Comparison of ENCODE assay signal across 8 cellular contexts in genomic region chr9:91001146-91001611, GRCh38.
A peak's percentile ranks its signal among the peaks of the same experiment; 100 is the strongest.
DNase-seq lines count a peak whose midpoint lies in the region; ATAC-seq, FAIRE-seq and TF ChIP-seq lines count a peak whose summit lies in the region.

No MANE protein-coding gene starts in this region.

- H3K79me2 ChIP-seq in endothelial cell of umbilical vein (ENCODE audit: control insufficient read depth, insufficient read depth, low read length) = no peaks in the 10 kb centered on the region
- H3K79me2 ChIP-seq in mesendoderm (ENCODE audit: control insufficient read depth, insufficient read depth, low read length) = no peaks in the 10 kb centered on the region
- no peaks in the 10 kb centered on the region for H3K79me2 ChIP-seq in osteoblast (ENCODE audit: insufficient read depth, low read length)

- no peaks in the 10 kb centered on the region for H4K20me1 ChIP-seq in endothelial cell of umbilical vein (replicated peaks; ENCODE audit: control insufficient read depth, extremely low read depth, insufficient read depth, low read length)
- no peaks in the 10 kb centered on the region for H4K20me1 ChIP-seq in osteoblast (ENCODE audit: insufficient read depth, low read length)

- no peak overlapping the region for H3K23ac ChIP-seq in mesendoderm (ENCODE audit: low read length)

- H3K9me3 ChIP-seq in endothelial cell of umbilical vein (replicated peaks; ENCODE audit: control insufficient read depth, insufficient read depth, low read length) (no peaks in the 10 kb centered on the region), stomach (no peaks in the 10 kb centered on the region), osteoblast (ENCODE audit: low read depth, low read length) (no peaks in the 10 kb centered on the region)

- H2BK15ac ChIP-seq in mesendoderm (replicated peaks; ENCODE audit: low read depth) = no peak overlapping the region

- H3K9me3 Mint-ChIP-seq in activated T-cell treated with anti-CD3 and anti-CD28 coated beads, Interleukin-2, amount 50 U/mL, for 4 hours = no peaks in the 10 kb centered on the region

- no peak overlapping the region for H3K18ac ChIP-seq in mesendoderm (ENCODE audit: low read length)

- no peak overlapping the region for H4K8ac ChIP-seq in mesendoderm (ENCODE audit: low read depth, low read length)

- no peak overlapping the region for H3K27ac ChIP-seq in endothelial cell of umbilical vein (ENCODE audit: insufficient read depth, low read depth, low read length)
- no peak overlapping the region for H3K27ac ChIP-seq in stomach
- no peak overlapping the region for H3K27ac ChIP-seq in mesendoderm (ENCODE audit: low read depth, low read length)
- no peak overlapping the region for H3K27ac ChIP-seq in osteoblast (ENCODE audit: low read depth, low read length)

- no peaks in the 10 kb centered on the region for H3K27me3 Mint-ChIP-seq in activated T-cell treated with anti-CD3 and anti-CD28 coated beads, Interleukin-2, amount 50 U/mL, for 4 hours (ENCODE audit: low read depth)

- H3K36me3 ChIP-seq in endothelial cell of umbilical vein (ENCODE audit: control insufficient read depth in 2 of 2, extremely low read depth in 1 of 2, insufficient read depth in 2 of 2, low read length in 2 of 2) = no peaks in the 10 kb centered on the region
- H3K36me3 ChIP-seq in stomach = no peaks in the 10 kb centered on the region
- no peaks in the 10 kb centered on the region for H3K36me3 ChIP-seq in mesendoderm (ENCODE audit: control insufficient read depth, insufficient read depth, low read length)
- H3K36me3 ChIP-seq in osteoblast (ENCODE audit: insufficient read depth, low read length) = no peaks in the 10 kb centered on the region

- no peaks in the 10 kb centered on the region for H3K4me1 Mint-ChIP-seq in activated T-cell treated with anti-CD3 and anti-CD28 coated beads, Interleukin-2, amount 50 U/mL, for 4 hours (ENCODE audit: low read depth)

- peak; percentile 43 to 67 for ATAC-seq in activated T-cell treated with anti-CD3 and anti-CD28 coated beads, Interleukin-2, amount 50 U/mL, for 4 hours
- no peak for ATAC-seq in HG03097 (IDR thresholded peaks at IDR 0.05; ENCODE audit: low FRiP score, unreplicated experiment)

- H2AK5ac ChIP-seq in mesendoderm (ENCODE audit: low read length) = no peak overlapping the region

- WGBS in stomach, 5 donors = 57 to 69% (median 60%) methylated on average over 2 of the region's 2 CpGs
- no CpG with 5 or more reads among the region's 2 CpGs for WGBS in mesendoderm (ENCODE audit: extremely low coverage, insufficient coverage, low lambda C conversion rate)

- no peak overlapping the region for H2BK120ac ChIP-seq in mesendoderm (ENCODE audit: low read depth, low read length)

- TF ChIP-seq POLR2A in endothelial cell of umbilical vein (IDR thresholded peaks at IDR 0.05; ENCODE audit: low read depth, low read length) (no peak), stomach (IDR thresholded peaks at IDR 0.05) (no peak)

- TF ChIP-seq EP300 in stomach (IDR thresholded peaks at IDR 0.05) = no peak

- POLR2A ChIA-PET in endothelial cell of umbilical vein (lab: Charles Lee) = no interaction called here

- no TSS peak for BruUV-seq in endothelial cell of umbilical vein (replicated peaks; lab: Mats Ljungman, UMichigan)

- no peak overlapping the region for H4K5ac ChIP-seq in mesendoderm (ENCODE audit: low read length)

- H3K27me3 ChIP-seq in endothelial cell of umbilical vein (ENCODE audit: control insufficient read depth in 2 of 2, insufficient read depth in 2 of 2, low read length in 2 of 2) (no peaks in the 10 kb centered on the region), stomach (no peaks in the 10 kb centered on the region), mesendoderm (ENCODE audit: insufficient read depth, low read length, poor library complexity) (no peaks in the 10 kb centered on the region), osteoblast (ENCODE audit: insufficient read depth, low read length) (no peaks in the 10 kb centered on the region)

- H3K9ac ChIP-seq in endothelial cell of umbilical vein (replicated peaks; ENCODE audit: extremely low read depth, insufficient read depth, low read length) = no peak overlapping the region
- no peak overlapping the region for H3K9ac ChIP-seq in mesendoderm (ENCODE audit: low read length)

- H3K4me1 ChIP-seq in endothelial cell of umbilical vein (ENCODE audit: control insufficient read depth, extremely low read depth, insufficient read depth, low read length) (peaks cover 12% of the 10 kb centered on the region), stomach (peaks cover 0 to 5% (median 2%) of the 10 kb centered on the region in 4 donors), mesendoderm (ENCODE audit: control insufficient read depth, low read depth, low read length) (no peaks in the 10 kb centered on the region), osteoblast (ENCODE audit: insufficient read depth, low read length) (peaks cover 16% of the 10 kb centered on the region)

- H3K4me3 ChIP-seq in endothelial cell of umbilical vein (replicated peaks in 1 of 3; ENCODE audit: insufficient read depth in 1 of 3, low read depth in 1 of 3, low read length in 3 of 3) (no peak overlapping the region), stomach (no peak overlapping the region), mesendoderm (ENCODE audit: low read length) (no peak overlapping the region), osteoblast (ENCODE audit: insufficient read depth, low read length) (no peak overlapping the region)

- no peak overlapping the region for H2BK5ac ChIP-seq in mesendoderm (ENCODE audit: low read length)

- dilution Hi-C loops in endothelial cell of umbilical vein (cut with MboI; ENCODE audit: extremely low pct_ligation_motif_present, low sequenced_read_pairs) = no loop called here

- H3K36me3 Mint-ChIP-seq in activated T-cell treated with anti-CD3 and anti-CD28 coated beads, Interleukin-2, amount 50 U/mL, for 4 hours (ENCODE audit: insufficient read depth) = no peaks in the 10 kb centered on the region

- no peak overlapping the region for H3K4me2 ChIP-seq in endothelial cell of umbilical vein (ENCODE audit: insufficient read depth, low read length)
- no peak overlapping the region for H3K4me2 ChIP-seq in mesendoderm (ENCODE audit: low read length)
- no peak overlapping the region for H3K4me2 ChIP-seq in osteoblast (ENCODE audit: insufficient read depth, low read length)

- H3K4ac ChIP-seq in mesendoderm (ENCODE audit: low read depth, low read length) = no peak overlapping the region

- TF ChIP-seq CTCF in endothelial cell of umbilical vein (IDR thresholded peaks at IDR 0.05; ENCODE audit: extremely low read depth in 1 of 2, insufficient read depth in 1 of 2, low read depth in 1 of 2, low read length in 2 of 2) (no peak), stomach (IDR thresholded peaks at IDR 0.05) (no peak), osteoblast (IDR thresholded peaks at IDR 0.05; ENCODE audit: extremely low read depth, low read depth, low read length) (no peak)

- DNase-seq in activated T-cell treated with anti-CD3 and anti-CD28 coated beads, Interleukin-2, amount 50 U/mL, for 4 hours = no peak
- DNase-seq in activated T-cell treated with anti-CD3 and anti-CD28 coated beads for 4 hours (no peak), NCI-H2171 treated with DMSO at 0.1 percent for 48 hours (lab: John Stamatoyannopoulos, UW) (peak; percentile 87), endothelial cell of umbilical vein (ENCODE audit: low read depth, low spot score) (peak; percentile 28), stomach (peak; percentile 39), mesendoderm (no peak), osteoblast (ENCODE audit: insufficient read length, low spot score, missing footprints) (no peak)

- no peak overlapping the region for H3K4me3 Mint-ChIP-seq in activated T-cell treated with anti-CD3 and anti-CD28 coated beads, Interleukin-2, amount 50 U/mL, for 4 hours

- no peak overlapping the region for H3K56ac ChIP-seq in mesendoderm (ENCODE audit: low read length)

- CTCF ChIA-PET in endothelial cell of umbilical vein (lab: Charles Lee) = interaction anchor here (0.7 kb wide), 1 partner anchor 37 kb away, joined by 3 read pairs; no protein-coding TSS in a partner anchor

- no peak overlapping the region for H2AFZ ChIP-seq in endothelial cell of umbilical vein (ENCODE audit: low read depth, low read length)
- no peak overlapping the region for H2AFZ ChIP-seq in osteoblast (ENCODE audit: low read length)

- intact Hi-C loops in endothelial cell of umbilical vein (cut with micrococcal nuclease) = no loop called here
- intact Hi-C loops in stomach (cut with DNase I; ENCODE audit: low total_unique reads) = no loop called here

- no peaks in the 10 kb centered on the region for H3K79me1 ChIP-seq in mesendoderm (ENCODE audit: low read length)

- peak; percentile 61 for FAIRE-seq in endothelial cell of umbilical vein (lab: Jason Lieb, UNC)

- H3K9me1 ChIP-seq in endothelial cell of umbilical vein (replicated peaks; ENCODE audit: control insufficient read depth, extremely low read depth, insufficient read depth, low read length) = no peaks in the 10 kb centered on the region

TF ChIP-seq in endothelial cell of umbilical vein, 7 proteins besides CTCF, POLR2A, EP300 and RAD21:
- no peak for TF ChIP-seq MYC (IDR thresholded peaks at IDR 0.05; ENCODE audit: low read depth, low read length)
- TF ChIP-seq POLR2AphosphoS5 (IDR thresholded peaks at IDR 0.05; ENCODE audit: insufficient read depth, low read depth, low read length) = no peak
- peak; percentile 11 for TF ChIP-seq JUN (IDR thresholded peaks at IDR 0.05; ENCODE audit: borderline replicate concordance, insufficient read depth, insufficient read length, low read depth)
- no peak for TF ChIP-seq MAX (IDR thresholded peaks at IDR 0.05; ENCODE audit: insufficient read depth, insufficient read length)

Comparison
In these comparisons a context has a peak if more than half of its experiments do, and no peak if none do; other contexts are left out.
1. DNase-seq: peak in NCI-H2171 treated with DMSO at 0.1 percent for 48 hours (single experiment), endothelial cell of umbilical vein (single experiment) and stomach (single experiment); none in activated T-cell treated with anti-CD3 and anti-CD28 coated beads, Interleukin-2, amount 50 U/mL, for 4 hours (single experiment), activated T-cell treated with anti-CD3 and anti-CD28 coated beads for 4 hours (single experiment), mesendoderm (single experiment) and osteoblast (single experiment).